23 cellular contexts compared by ENCODE assay signal in the genomic region with DNA sequence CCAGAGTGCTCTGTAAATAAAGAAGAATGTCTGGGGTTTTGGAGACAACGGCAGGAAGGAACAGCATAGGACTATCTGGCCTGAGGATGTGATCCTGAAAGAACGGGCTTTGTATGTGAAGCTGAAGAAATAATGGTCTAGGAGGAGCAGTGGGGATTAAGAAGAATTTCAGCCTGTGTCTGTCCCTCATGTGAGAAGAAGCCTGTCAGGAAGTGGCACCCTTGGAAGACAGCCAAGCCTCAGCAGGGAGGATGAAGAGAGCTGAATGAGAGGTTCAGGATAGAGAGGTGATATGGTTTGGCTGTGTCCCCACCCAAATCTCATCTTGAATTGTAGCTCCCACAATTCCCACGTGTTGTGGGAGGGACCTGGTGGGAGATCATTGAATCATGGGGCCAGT. TPM values are rescaled to one million over a fixed set of nuclear protein-coding genes. Genes with fewer than 3 reads are reported as not detected.
DNase-seq lines count a peak whose midpoint lies in the region; ATAC-seq and TF ChIP-seq lines count a peak whose summit lies in the region.
"Had no signal": no experiment of that assay in that cellular context is flagged by ENCODE, and none has a peak within 500 bp of the region (broad histone marks: within the 10 kb centered on the region; RNA-seq: fewer than 3 reads in every experiment).

No MANE protein-coding gene starts in this region.

- H3K36me3 ChIP-seq in BLaER1 treated with 17β-estradiol and CSF1 and Interleukin-3, amounts not matched to agents 10 nM and 100 nM: no peaks in the 10 kb centered on the region
- no peaks in the 10 kb centered on the region for H3K36me3 ChIP-seq in testis (ENCODE audit: low read depth, missing control alignments)
- H3K36me3 ChIP-seq: adrenal gland had no signal

- no peak overlapping the region for H3K4me3 Mint-ChIP-seq in endothelial cell (ENCODE audit: unreplicated experiment)
- H3K4me3 Mint-ChIP-seq: B cell; stimulated activated naive B cell treated with anti-CD40 and anti-IgM and Interleukin-4, amounts not matched to agents 10 μg/mL and 1 μg/mL and 100 μg/mL, for 72 hours; type B pancreatic cell had no signal

- H3K9me3 ChIP-seq in BLaER1 treated with 17β-estradiol and CSF1 and Interleukin-3, amounts not matched to agents 10 nM and 100 nM (replicated peaks in 1 of 11): 0 out of 22 replicates have a peak, but pooled peaks cover 0 to 5% (median 0%) of the 10 kb centered on the region in 11 experiments
- H3K9me3 ChIP-seq in testis: no peaks in the 10 kb centered on the region
- H3K9me3 ChIP-seq: adrenal gland had no signal

- intact Hi-C loops in testis (cut with DNase I; ENCODE audit: low total_unique reads): no loop called here

- no peak overlapping the region for H3K9ac ChIP-seq in BLaER1 treated with 17β-estradiol and CSF1 and Interleukin-3, amounts not matched to agents 10 nM and 100 nM

- H3K9me3 Mint-ChIP-seq in endothelial cell (ENCODE audit: unreplicated experiment): no peaks in the 10 kb centered on the region
- H3K9me3 Mint-ChIP-seq: type B pancreatic cell had no signal

- H3K4me1 Mint-ChIP-seq in endothelial cell (ENCODE audit: unreplicated experiment): peaks cover 17% of the 10 kb centered on the region

- no peaks in the 10 kb centered on the region for H4K20me1 ChIP-seq in BLaER1 treated with 17β-estradiol and CSF1 and Interleukin-3, amounts not matched to agents 10 nM and 100 nM

- ATAC-seq in HG03196 (IDR thresholded peaks at IDR 0.05; ENCODE audit: unreplicated experiment): no peak
- no peak for ATAC-seq in HG02938 (IDR thresholded peaks at IDR 0.05; ENCODE audit: unreplicated experiment)
- ATAC-seq: stimulated activated naive B cell treated with anti-CD40 and anti-IgM and Interleukin-4, amounts not matched to agents 10 μg/mL and 1 μg/mL and 100 μg/mL, for 72 hours had no signal

- H3K4me1 ChIP-seq in BLaER1 treated with 17β-estradiol and CSF1 and Interleukin-3, amounts not matched to agents 10 nM and 100 nM: peaks cover 0 to 23% (median 10%) of the 10 kb centered on the region in 10 experiments; a peak in 16 of 20 replicates
- H3K4me1 ChIP-seq in testis: no peaks in the 10 kb centered on the region
- H3K4me1 ChIP-seq: adrenal gland had no signal

- H3K27me3 ChIP-seq in BLaER1 treated with 17β-estradiol and CSF1 and Interleukin-3, amounts not matched to agents 10 nM and 100 nM: no peaks in the 10 kb centered on the region
- H3K27me3 ChIP-seq in testis: no peaks in the 10 kb centered on the region

- H3K27me3 Mint-ChIP-seq in endothelial cell (ENCODE audit: unreplicated experiment): no peaks in the 10 kb centered on the region
- H3K27me3 Mint-ChIP-seq: stimulated activated naive B cell treated with anti-CD40 and anti-IgM and Interleukin-4, amounts not matched to agents 10 μg/mL and 1 μg/mL and 100 μg/mL, for 72 hours had no signal

- DNase-seq in DMS53 (lab: John Stamatoyannopoulos, UW) (peak; percentile 65), NCI-H1105 treated with DMSO at 0.1 percent for 48 hours (lab: John Stamatoyannopoulos, UW) (peak; percentile 42), RPMI8226 (peak; percentile 44), testis (no peak), endothelial cell (ENCODE audit: low spot score) (no peak)
- DNase-seq: activated CD4-positive, CD25-positive, alpha-beta regulatory T cell; activated effector memory CD4-positive, alpha-beta T cell treated with Interleukin-2 at 50 U/mL for 16 hours; adrenal gland; caudate nucleus; effector CD4-positive, alpha-beta T cell; hippocampal formation; NCI-H446 treated with DMSO at 0.1 percent for 48 hours; stimulated activated CD4-positive, alpha-beta T cell treated with anti-CD3 and anti-CD28 coated beads, Interleukin-12 subunit alpha, Interleukin-12 subunit beta, amount 100 ng/mL, for 4 hours; stimulated activated naive B cell treated with anti-CD40 and anti-IgM and Interleukin-4, amounts not matched to agents 10 μg/mL and 1 μg/mL and 100 μg/mL, for 72 hours; T-helper 1 cell had no signal

- peak overlapping the region in 7 of 11 experiments; percentile 1 to 54 (median 41); a peak in 9 of 22 replicates for H3K4me2 ChIP-seq in BLaER1 treated with 17β-estradiol and CSF1 and Interleukin-3, amounts not matched to agents 10 nM and 100 nM

- no peak for TF ChIP-seq POLR2A in testis (IDR thresholded peaks at IDR 0.05)

- TF ChIP-seq CTCF in testis (IDR thresholded peaks at IDR 0.05): no peak
- no peak for TF ChIP-seq CTCF in endothelial cell (IDR thresholded peaks at IDR 0.05; ENCODE audit: unreplicated experiment)

- H3K27ac Mint-ChIP-seq in endothelial cell (ENCODE audit: unreplicated experiment): no peak overlapping the region
- H3K27ac Mint-ChIP-seq: B cell; stimulated activated naive B cell treated with anti-CD40 and anti-IgM and Interleukin-4, amounts not matched to agents 10 μg/mL and 1 μg/mL and 100 μg/mL, for 72 hours; type B pancreatic cell had no signal

- H3K27ac ChIP-seq in BLaER1 treated with 17β-estradiol and CSF1 and Interleukin-3, amounts not matched to agents 10 nM and 100 nM: no peak overlapping the region
- no peak overlapping the region for H3K27ac ChIP-seq in testis
- H3K27ac ChIP-seq: adrenal gland had no signal

- H3K4me3 ChIP-seq in BLaER1 treated with 17β-estradiol and CSF1 and Interleukin-3, amounts not matched to agents 10 nM and 100 nM: no peak overlapping the region
- no peak overlapping the region for H3K4me3 ChIP-seq in testis
- H3K4me3 ChIP-seq: adrenal gland had no signal

- no peaks in the 10 kb centered on the region for H3K36me3 Mint-ChIP-seq in endothelial cell (ENCODE audit: low read depth, unreplicated experiment)
- H3K36me3 Mint-ChIP-seq: type B pancreatic cell had no signal

- 67 to 68% methylated on average over 3 of the region's 3 CpGs for WGBS in testis, 2 donors

RNA-seq across cellular contexts. Expression of a gene that starts 56.9 kb away (rescaled TPM):
- total RNA-seq in testis (10 to 100 TPM; 10.2 to 14.1 TPM), endothelial cell (ENCODE audit: unreplicated experiment) (not detected)
- 13.7 TPM for polyA plus RNA-seq in testis (ENCODE audit: insufficient read depth, low read depth, low replicate concordance)
- total RNA-seq: fibroblast of lung, kidney epithelial cell had no signal
- polyA plus RNA-seq: adrenal gland, fibroblast of lung, neural cell had no signal

Comparison
In these comparisons a context has a peak if more than half of its experiments do, and no peak if none do; other contexts are left out.
1. DNase-seq: peak in DMS53 (single experiment), NCI-H1105 treated with DMSO at 0.1 percent for 48 hours (single experiment) and RPMI8226 (single experiment); none in testis (single experiment) and endothelial cell (single experiment).
2. RNA of a gene that starts 56.9 kb away (total RNA-seq): 10.2 to 14.1 TPM in testis; not detected in endothelial cell (single experiment); every median in the first group is over 10 times any median in the second.